Comparison of ENCODE assay signal across 2 cellular contexts in the genomic region with DNA sequence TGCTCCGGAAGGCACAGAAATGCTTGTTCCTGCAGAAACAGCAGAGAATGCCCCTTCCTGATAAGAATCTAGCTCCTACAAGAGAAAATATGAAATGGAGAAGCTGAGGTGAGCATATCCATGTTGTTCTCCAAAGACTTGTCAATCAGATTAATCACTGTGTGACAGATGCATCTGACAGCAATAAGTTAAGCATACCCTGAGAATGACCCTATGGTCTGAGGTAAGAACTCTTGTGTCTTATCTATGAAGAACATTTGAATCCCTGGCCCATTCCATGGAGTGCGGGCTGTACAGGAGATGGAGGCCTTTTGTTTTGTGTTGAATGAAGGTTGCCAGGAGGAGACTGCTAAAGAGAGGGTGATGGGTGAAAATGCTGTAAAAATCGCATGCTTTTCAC.
TF ChIP-seq lines count a peak whose summit lies in the region.

No MANE protein-coding gene starts in this region.

TF ChIP-seq in GM23338, 12 proteins besides CTCF, POLR2A, EP300 and RAD21 (continued from another document):
- no peak for TF ChIP-seq NANOG (IDR thresholded peaks at IDR 0.05; ENCODE audit: borderline replicate concordance)
- TF ChIP-seq EZH2phosphoT487 (IDR thresholded peaks at IDR 0.05; ENCODE audit: unreplicated experiment): no peak

TF ChIP-seq in K562, 482 proteins besides CTCF, POLR2A, EP300 and RAD21 (continued from another document):
- no peak for TF ChIP-seq AFF4 (CRISPR knock-in tag; IDR thresholded peaks at IDR 0.05)
- TF ChIP-seq POLR2AphosphoS5 (IDR thresholded peaks at IDR 0.05; ENCODE audit: control insufficient read depth, insufficient read depth, low read depth, low read length): peak; percentile 63
- no peak for TF ChIP-seq ZNF445 (CRISPR knock-in tag; IDR thresholded peaks at IDR 0.05; ENCODE audit: low read depth)
- TF ChIP-seq XRCC3 (IDR thresholded peaks at IDR 0.05): no peak
- TF ChIP-seq SMARCE1 (IDR thresholded peaks at IDR 0.05): 0 out of 2 replicates have a peak, but pooled peaks have one; percentile 54
- peak; percentile 79 for TF ChIP-seq TAL1 (IDR thresholded peaks at IDR 0.05)
- TF ChIP-seq HDAC1 (IDR thresholded peaks at IDR 0.05): peak in 1 of 2 experiments; percentile 64; a peak in 1 of 4 replicates
- peak; percentile 57 for TF ChIP-seq MTA2 (IDR thresholded peaks at IDR 0.05; ENCODE audit: low read depth)
- TF ChIP-seq MBD2 (IDR thresholded peaks at IDR 0.05; ENCODE audit: borderline replicate concordance, low read depth): no peak; the same call in 1 of the 2 replicates
- TF ChIP-seq KDM1A (IDR thresholded peaks at IDR 0.05): peak; percentile 83
- peak; percentile 93 for TF ChIP-seq PKNOX1 (IDR thresholded peaks at IDR 0.05)
- no peak for TF ChIP-seq SIRT6 (IDR thresholded peaks at IDR 0.05; ENCODE audit: low read depth, low read length)
- no peak for TF ChIP-seq ZBTB7A (IDR thresholded peaks at IDR 0.05; ENCODE audit: borderline replicate concordance, control insufficient read depth, low read depth, low read length)
- TF ChIP-seq, protein P1, sequence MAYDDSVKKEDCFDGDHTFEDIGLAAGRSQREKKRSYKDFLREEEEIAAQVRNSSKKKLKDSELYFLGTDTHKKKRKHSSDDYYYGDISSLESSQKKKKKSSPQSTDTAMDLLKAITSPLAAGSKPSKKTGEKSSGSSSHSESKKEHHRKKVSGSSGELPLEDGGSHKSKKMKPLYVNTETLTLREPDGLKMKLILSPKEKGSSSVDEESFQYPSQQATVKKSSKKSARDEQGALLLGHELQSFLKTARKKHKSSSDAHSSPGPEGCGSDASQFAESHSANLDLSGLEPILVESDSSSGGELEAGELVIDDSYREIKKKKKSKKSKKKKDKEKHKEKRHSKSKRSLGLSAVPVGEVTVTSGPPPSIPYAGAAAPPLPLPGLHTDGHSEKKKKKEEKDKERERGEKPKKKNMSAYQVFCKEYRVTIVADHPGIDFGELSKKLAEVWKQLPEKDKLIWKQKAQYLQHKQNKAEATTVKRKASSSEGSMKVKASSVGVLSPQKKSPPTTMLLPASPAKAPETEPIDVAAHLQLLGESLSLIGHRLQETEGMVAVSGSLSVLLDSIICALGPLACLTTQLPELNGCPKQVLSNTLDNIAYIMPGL (CRISPR knock-in tag; IDR thresholded peaks at IDR 0.05): no peak
- TF ChIP-seq STAG1 (CRISPR knock-in tag; IDR thresholded peaks at IDR 0.05; ENCODE audit: borderline replicate concordance): no peak
- TF ChIP-seq SMARCA4 (IDR thresholded peaks at IDR 0.05): peak; percentile 73
- TF ChIP-seq GATAD2B (IDR thresholded peaks at IDR 0.05; ENCODE audit: borderline replicate concordance): no peak
- TF ChIP-seq SLC30A9 (CRISPR knock-in tag; IDR thresholded peaks at IDR 0.05): no peak
- TF ChIP-seq TEAD4 (IDR thresholded peaks at IDR 0.05; ENCODE audit: low read length): peak; percentile 90
- TF ChIP-seq TEAD4 (CRISPR knock-in tag; IDR thresholded peaks at IDR 0.05; ENCODE audit: borderline replicate concordance): no peak
- TF ChIP-seq STAT5A (IDR thresholded peaks at IDR 0.05; ENCODE audit: borderline replicate concordance, low read length): peak; percentile 54
- no peak for TF ChIP-seq ZNF449 (CRISPR knock-in tag; IDR thresholded peaks at IDR 0.05)
- peak; percentile 86 for TF ChIP-seq CBFA2T2 (conservative IDR thresholded peaks at IDR 0.05)
- TF ChIP-seq CTBP1 (IDR thresholded peaks at IDR 0.05; ENCODE audit: borderline replicate concordance): peak; percentile 36; the same call in 1 of the 2 replicates
- TF ChIP-seq MXI1 (IDR thresholded peaks at IDR 0.05; ENCODE audit: low read depth, low read length): 0 out of 2 replicates have a peak, but pooled peaks have one; percentile 13
- peak; percentile 28; the same call in 1 of the 2 replicates for TF ChIP-seq GATA2 (CRISPR knock-in tag; IDR thresholded peaks at IDR 0.05)
- peak; percentile 89 for TF ChIP-seq ARID1B (IDR thresholded peaks at IDR 0.05)
- TF ChIP-seq TBP (optimal IDR thresholded peaks at IDR 0.05; ENCODE audit: low read depth, low read length): peak; percentile 23
